In the genomic region with DNA sequence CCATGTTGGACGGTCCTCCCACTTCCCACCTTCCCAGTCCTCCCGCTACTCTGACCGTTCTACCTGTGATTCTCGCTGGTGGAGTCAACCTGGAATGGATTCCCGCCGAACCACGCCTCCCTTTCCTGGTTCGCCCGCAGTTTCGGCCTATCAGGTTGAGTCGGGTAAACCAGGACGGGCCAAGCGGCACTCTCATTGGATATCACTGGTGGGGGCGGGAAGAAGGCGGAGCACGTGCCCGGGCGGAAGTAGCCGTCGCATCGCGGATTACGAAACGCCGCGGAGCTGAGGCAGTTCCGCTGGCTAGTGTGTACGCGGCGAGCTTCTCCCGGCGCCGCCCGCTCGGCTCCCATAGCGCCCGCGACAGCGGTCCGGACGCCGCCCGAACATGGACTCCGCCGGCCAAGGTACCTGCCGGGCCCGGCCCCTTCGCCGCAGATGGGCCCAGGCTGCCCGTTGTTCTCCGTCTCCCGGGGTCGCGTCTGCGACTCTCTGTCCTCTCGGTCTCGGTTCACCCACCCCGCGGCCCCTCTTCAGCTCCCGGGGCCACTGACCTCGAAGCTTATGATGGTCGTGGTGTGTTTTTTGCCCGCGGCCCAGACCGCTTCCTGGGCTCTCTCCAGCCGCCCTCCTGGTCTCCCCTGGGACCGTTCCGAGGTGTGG, we compare ENCODE assay signal across 1 cellular context.
TF ChIP-seq lines count a peak whose summit lies in the region.

A gene (plus strand): TSS at position 293 of the 663 bp plus-strand sequence. CDS start 96 bp downstream, at position 389.

TF ChIP-seq in K562, 482 proteins besides CTCF, POLR2A, EP300 and RAD21 (continued from another document and continues in another):
- TF ChIP-seq, protein P1, sequence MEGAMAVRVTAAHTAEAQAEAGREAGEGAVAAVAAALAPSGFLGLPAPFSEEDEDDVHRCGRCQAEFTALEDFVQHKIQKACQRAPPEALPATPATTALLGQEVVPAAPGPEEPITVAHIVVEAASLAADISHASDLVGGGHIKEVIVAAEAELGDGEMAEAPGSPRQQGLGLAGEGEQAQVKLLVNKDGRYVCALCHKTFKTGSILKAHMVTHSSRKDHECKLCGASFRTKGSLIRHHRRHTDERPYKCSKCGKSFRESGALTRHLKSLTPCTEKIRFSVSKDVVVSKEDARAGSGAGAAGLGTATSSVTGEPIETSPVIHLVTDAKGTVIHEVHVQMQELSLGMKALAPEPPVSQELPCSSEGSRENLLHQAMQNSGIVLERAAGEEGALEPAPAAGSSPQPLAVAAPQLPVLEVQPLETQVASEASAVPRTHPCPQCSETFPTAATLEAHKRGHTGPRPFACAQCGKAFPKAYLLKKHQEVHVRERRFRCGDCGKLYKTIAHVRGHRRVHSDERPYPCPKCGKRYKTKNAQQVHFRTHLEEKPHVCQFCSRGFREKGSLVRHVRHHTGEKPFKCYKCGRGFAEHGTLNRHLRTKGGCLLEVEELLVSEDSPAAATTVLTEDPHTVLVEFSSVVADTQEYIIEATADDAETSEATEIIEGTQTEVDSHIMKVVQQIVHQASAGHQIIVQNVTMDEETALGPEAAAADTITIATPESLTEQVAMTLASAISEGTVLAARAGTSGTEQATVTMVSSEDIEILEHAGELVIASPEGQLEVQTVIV (CRISPR knock-in tag; IDR thresholded peaks at IDR 0.05; ENCODE audit: borderline replicate concordance), result no peak
- TF ChIP-seq, protein P2, sequence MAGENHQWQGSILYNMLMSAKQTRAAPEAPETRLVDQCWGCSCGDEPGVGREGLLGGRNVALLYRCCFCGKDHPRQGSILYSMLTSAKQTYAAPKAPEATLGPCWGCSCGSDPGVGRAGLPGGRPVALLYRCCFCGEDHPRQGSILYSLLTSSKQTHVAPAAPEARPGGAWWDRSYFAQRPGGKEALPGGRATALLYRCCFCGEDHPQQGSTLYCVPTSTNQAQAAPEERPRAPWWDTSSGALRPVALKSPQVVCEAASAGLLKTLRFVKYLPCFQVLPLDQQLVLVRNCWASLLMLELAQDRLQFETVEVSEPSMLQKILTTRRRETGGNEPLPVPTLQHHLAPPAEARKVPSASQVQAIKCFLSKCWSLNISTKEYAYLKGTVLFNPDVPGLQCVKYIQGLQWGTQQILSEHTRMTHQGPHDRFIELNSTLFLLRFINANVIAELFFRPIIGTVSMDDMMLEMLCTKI (IDR thresholded peaks at IDR 0.05; ENCODE audit: partially characterized antibody), result no peak
- TF ChIP-seq STAT5B (CRISPR knock-in tag; IDR thresholded peaks at IDR 0.05) (no peak), TAL1 (IDR thresholded peaks at IDR 0.05) (no peak), RB1 (IDR thresholded peaks at IDR 0.05; ENCODE audit: low read depth) (peak; percentile 77), ZNF644 (tag; IDR thresholded peaks at IDR 0.05; ENCODE audit: low read depth) (no peak), SNRNP70 (optimal IDR thresholded peaks at IDR 0.05; ENCODE audit: low read depth, low read length) (no peak), PHF20 (IDR thresholded peaks at IDR 0.05; ENCODE audit: partially characterized antibody) (peak; percentile 86), NCOA4 (IDR thresholded peaks at IDR 0.05; ENCODE audit: partially characterized antibody) (no peak), FOXP1 (CRISPR knock-in tag; IDR thresholded peaks at IDR 0.05) (no peak), RFX7 (CRISPR knock-in tag; IDR thresholded peaks at IDR 0.05) (no peak), NEUROD1 (IDR thresholded peaks at IDR 0.05; ENCODE audit: borderline replicate concordance, low read depth, low read length, partially characterized antibody) (peak; percentile 88), HNRNPH1 (optimal IDR thresholded peaks at IDR 0.05; ENCODE audit: low read depth, low read length) (no peak), BRF1 (IDR thresholded peaks at IDR 0.05; ENCODE audit: borderline replicate concordance, extremely low read depth, insufficient read length) (no peak), HSF4 (CRISPR knock-in tag; IDR thresholded peaks at IDR 0.05; ENCODE audit: borderline replicate concordance) (no peak), RBM22 (IDR thresholded peaks at IDR 0.05; ENCODE audit: low read depth, low read length, poor library complexity, severe bottlenecking) (peak; percentile 63), FIP1L1 (IDR thresholded peaks at IDR 0.05; ENCODE audit: low read depth, low read length, poor library complexity, severe bottlenecking) (peak; percentile 80), POLR3A (IDR thresholded peaks at IDR 0.05; ENCODE audit: borderline replicate concordance, extremely low read depth, insufficient read depth, insufficient read length) (no peak), ZNF175 (CRISPR knock-in tag; IDR thresholded peaks at IDR 0.05; ENCODE audit: low read depth) (no peak), CREBBP (IDR thresholded peaks at IDR 0.05; ENCODE audit: low read depth, low read length) (no peak), HDAC1 (IDR thresholded peaks at IDR 0.05) (peak in 1 of 2 experiments; percentile 54; a peak in 2 of 4 replicates), PHF21A (IDR thresholded peaks at IDR 0.05; ENCODE audit: borderline replicate concordance, low read depth) (no peak), ZNF121 (CRISPR knock-in tag; conservative IDR thresholded peaks at IDR 0.05) (no peak), ZNF695 (CRISPR knock-in tag; IDR thresholded peaks at IDR 0.05) (no peak), CBX5 (IDR thresholded peaks at IDR 0.05; ENCODE audit: borderline replicate concordance, low read depth) (no peak), TFAM (CRISPR knock-in tag; conservative IDR thresholded peaks at IDR 0.05) (no peak), SRSF9 (IDR thresholded peaks at IDR 0.05; ENCODE audit: borderline replicate concordance, low read depth, low read length) (no peak), ZNF764 (CRISPR knock-in tag; IDR thresholded peaks at IDR 0.05; ENCODE audit: low read depth) (no peak), FOXA1 (IDR thresholded peaks at IDR 0.05; ENCODE audit: borderline replicate concordance) (no peak)
- TF ChIP-seq, protein P3, sequence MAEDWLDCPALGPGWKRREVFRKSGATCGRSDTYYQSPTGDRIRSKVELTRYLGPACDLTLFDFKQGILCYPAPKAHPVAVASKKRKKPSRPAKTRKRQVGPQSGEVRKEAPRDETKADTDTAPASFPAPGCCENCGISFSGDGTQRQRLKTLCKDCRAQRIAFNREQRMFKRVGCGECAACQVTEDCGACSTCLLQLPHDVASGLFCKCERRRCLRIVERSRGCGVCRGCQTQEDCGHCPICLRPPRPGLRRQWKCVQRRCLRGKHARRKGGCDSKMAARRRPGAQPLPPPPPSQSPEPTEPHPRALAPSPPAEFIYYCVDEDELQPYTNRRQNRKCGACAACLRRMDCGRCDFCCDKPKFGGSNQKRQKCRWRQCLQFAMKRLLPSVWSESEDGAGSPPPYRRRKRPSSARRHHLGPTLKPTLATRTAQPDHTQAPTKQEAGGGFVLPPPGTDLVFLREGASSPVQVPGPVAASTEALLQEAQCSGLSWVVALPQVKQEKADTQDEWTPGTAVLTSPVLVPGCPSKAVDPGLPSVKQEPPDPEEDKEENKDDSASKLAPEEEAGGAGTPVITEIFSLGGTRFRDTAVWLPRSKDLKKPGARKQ (CRISPR knock-in tag; IDR thresholded peaks at IDR 0.05), result no peak
- TF ChIP-seq, protein P4, sequence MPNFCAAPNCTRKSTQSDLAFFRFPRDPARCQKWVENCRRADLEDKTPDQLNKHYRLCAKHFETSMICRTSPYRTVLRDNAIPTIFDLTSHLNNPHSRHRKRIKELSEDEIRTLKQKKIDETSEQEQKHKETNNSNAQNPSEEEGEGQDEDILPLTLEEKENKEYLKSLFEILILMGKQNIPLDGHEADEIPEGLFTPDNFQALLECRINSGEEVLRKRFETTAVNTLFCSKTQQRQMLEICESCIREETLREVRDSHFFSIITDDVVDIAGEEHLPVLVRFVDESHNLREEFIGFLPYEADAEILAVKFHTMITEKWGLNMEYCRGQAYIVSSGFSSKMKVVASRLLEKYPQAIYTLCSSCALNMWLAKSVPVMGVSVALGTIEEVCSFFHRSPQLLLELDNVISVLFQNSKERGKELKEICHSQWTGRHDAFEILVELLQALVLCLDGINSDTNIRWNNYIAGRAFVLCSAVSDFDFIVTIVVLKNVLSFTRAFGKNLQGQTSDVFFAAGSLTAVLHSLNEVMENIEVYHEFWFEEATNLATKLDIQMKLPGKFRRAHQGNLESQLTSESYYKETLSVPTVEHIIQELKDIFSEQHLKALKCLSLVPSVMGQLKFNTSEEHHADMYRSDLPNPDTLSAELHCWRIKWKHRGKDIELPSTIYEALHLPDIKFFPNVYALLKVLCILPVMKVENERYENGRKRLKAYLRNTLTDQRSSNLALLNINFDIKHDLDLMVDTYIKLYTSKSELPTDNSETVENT (CRISPR knock-in tag; IDR thresholded peaks at IDR 0.05), result peak; percentile 25; the same call in 1 of the 2 replicates
- TF ChIP-seq, protein P5, sequence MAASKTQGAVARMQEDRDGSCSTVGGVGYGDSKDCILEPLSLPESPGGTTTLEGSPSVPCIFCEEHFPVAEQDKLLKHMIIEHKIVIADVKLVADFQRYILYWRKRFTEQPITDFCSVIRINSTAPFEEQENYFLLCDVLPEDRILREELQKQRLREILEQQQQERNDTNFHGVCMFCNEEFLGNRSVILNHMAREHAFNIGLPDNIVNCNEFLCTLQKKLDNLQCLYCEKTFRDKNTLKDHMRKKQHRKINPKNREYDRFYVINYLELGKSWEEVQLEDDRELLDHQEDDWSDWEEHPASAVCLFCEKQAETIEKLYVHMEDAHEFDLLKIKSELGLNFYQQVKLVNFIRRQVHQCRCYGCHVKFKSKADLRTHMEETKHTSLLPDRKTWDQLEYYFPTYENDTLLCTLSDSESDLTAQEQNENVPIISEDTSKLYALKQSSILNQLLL (CRISPR knock-in tag; IDR thresholded peaks at IDR 0.05; ENCODE audit: borderline replicate concordance), result no peak
- TF ChIP-seq, protein P6, sequence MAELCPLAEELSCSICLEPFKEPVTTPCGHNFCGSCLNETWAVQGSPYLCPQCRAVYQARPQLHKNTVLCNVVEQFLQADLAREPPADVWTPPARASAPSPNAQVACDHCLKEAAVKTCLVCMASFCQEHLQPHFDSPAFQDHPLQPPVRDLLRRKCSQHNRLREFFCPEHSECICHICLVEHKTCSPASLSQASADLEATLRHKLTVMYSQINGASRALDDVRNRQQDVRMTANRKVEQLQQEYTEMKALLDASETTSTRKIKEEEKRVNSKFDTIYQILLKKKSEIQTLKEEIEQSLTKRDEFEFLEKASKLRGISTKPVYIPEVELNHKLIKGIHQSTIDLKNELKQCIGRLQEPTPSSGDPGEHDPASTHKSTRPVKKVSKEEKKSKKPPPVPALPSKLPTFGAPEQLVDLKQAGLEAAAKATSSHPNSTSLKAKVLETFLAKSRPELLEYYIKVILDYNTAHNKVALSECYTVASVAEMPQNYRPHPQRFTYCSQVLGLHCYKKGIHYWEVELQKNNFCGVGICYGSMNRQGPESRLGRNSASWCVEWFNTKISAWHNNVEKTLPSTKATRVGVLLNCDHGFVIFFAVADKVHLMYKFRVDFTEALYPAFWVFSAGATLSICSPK (IDR thresholded peaks at IDR 0.05; ENCODE audit: borderline replicate concordance), result no peak
- TF ChIP-seq, protein P7, sequence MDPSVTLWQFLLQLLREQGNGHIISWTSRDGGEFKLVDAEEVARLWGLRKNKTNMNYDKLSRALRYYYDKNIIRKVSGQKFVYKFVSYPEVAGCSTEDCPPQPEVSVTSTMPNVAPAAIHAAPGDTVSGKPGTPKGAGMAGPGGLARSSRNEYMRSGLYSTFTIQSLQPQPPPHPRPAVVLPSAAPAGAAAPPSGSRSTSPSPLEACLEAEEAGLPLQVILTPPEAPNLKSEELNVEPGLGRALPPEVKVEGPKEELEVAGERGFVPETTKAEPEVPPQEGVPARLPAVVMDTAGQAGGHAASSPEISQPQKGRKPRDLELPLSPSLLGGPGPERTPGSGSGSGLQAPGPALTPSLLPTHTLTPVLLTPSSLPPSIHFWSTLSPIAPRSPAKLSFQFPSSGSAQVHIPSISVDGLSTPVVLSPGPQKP (CRISPR knock-in tag; IDR thresholded peaks at IDR 0.05), result no peak
- TF ChIP-seq, protein P8, sequence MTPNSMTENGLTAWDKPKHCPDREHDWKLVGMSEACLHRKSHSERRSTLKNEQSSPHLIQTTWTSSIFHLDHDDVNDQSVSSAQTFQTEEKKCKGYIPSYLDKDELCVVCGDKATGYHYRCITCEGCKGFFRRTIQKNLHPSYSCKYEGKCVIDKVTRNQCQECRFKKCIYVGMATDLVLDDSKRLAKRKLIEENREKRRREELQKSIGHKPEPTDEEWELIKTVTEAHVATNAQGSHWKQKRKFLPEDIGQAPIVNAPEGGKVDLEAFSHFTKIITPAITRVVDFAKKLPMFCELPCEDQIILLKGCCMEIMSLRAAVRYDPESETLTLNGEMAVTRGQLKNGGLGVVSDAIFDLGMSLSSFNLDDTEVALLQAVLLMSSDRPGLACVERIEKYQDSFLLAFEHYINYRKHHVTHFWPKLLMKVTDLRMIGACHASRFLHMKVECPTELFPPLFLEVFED (CRISPR knock-in tag; conservative IDR thresholded peaks at IDR 0.05), result no peak
- TF ChIP-seq, protein P9, sequence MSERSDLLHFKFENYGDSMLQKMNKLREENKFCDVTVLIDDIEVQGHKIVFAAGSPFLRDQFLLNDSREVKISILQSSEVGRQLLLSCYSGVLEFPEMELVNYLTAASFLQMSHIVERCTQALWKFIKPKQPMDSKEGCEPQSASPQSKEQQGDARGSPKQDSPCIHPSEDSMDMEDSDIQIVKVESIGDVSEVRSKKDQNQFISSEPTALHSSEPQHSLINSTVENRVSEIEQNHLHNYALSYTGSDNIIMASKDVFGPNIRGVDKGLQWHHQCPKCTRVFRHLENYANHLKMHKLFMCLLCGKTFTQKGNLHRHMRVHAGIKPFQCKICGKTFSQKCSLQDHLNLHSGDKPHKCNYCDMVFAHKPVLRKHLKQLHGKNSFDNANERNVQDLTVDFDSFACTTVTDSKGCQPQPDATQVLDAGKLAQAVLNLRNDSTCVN (CRISPR knock-in tag; IDR thresholded peaks at IDR 0.05), result no peak
- TF ChIP-seq, protein P10, sequence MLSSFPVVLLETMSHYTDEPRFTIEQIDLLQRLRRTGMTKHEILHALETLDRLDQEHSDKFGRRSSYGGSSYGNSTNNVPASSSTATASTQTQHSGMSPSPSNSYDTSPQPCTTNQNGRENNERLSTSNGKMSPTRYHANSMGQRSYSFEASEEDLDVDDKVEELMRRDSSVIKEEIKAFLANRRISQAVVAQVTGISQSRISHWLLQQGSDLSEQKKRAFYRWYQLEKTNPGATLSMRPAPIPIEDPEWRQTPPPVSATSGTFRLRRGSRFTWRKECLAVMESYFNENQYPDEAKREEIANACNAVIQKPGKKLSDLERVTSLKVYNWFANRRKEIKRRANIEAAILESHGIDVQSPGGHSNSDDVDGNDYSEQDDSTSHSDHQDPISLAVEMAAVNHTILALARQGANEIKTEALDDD (IDR thresholded peaks at IDR 0.05), result no peak
- TF ChIP-seq, protein P11, sequence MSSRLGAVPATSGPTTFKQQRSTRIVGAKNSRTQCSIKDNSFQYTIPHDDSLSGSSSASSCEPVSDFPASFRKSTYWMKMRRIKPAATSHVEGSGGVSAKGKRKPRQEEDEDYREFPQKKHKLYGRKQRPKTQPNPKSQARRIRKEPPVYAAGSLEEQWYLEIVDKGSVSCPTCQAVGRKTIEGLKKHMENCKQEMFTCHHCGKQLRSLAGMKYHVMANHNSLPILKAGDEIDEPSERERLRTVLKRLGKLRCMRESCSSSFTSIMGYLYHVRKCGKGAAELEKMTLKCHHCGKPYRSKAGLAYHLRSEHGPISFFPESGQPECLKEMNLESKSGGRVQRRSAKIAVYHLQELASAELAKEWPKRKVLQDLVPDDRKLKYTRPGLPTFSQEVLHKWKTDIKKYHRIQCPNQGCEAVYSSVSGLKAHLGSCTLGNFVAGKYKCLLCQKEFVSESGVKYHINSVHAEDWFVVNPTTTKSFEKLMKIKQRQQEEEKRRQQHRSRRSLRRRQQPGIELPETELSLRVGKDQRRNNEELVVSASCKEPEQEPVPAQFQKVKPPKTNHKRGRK (tag; IDR thresholded peaks at IDR 0.05), result no peak
- TF ChIP-seq, protein P12, sequence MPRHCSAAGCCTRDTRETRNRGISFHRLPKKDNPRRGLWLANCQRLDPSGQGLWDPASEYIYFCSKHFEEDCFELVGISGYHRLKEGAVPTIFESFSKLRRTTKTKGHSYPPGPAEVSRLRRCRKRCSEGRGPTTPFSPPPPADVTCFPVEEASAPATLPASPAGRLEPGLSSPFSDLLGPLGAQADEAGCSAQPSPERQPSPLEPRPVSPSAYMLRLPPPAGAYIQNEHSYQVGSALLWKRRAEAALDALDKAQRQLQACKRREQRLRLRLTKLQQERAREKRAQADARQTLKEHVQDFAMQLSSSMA (CRISPR knock-in tag; IDR thresholded peaks at IDR 0.05), result no peak
